Comparison of ENCODE assay signal across 12 cellular contexts in genomic region chr17:32520737-32521399, GRCh38. TPM values are rescaled to one million over a fixed set of nuclear protein-coding genes. Genes with fewer than 3 reads are reported as not detected.
DNase-seq lines count a peak whose midpoint lies in the region; ATAC-seq and TF ChIP-seq lines count a peak whose summit lies in the region.
"Had no signal": no experiment of that assay in that cellular context is flagged by ENCODE, and none has a peak within 500 bp of the region (broad histone marks: within the 10 kb centered on the region; RNA-seq: fewer than 3 reads in every experiment).

No MANE protein-coding gene starts in this region.

- TF ChIP-seq POLR2A in transverse colon (IDR thresholded peaks at IDR 0.05) = no peak

- no peak for TF ChIP-seq EP300 in transverse colon (IDR thresholded peaks at IDR 0.05; ENCODE audit: low read depth)

- no peak for DNase-seq in activated CD8-positive, alpha-beta memory T cell treated with anti-CD3 and anti-CD28 coated beads, Interleukin-2, amount 10 ng/mL, durations not matched to agents 7 days and 5 days
- DNase-seq in activated CD8-positive, alpha-beta memory T cell treated with anti-CD3 and anti-CD28 coated beads for 24 hours = no peak
- DNase-seq in T-helper 17 cell (no peak), endothelial cell (ENCODE audit: low spot score) (no peak), transverse colon (no peak)
- no peak for DNase-seq in stimulated activated effector memory CD8-positive, alpha-beta T cell treated with anti-CD3 and anti-CD28 coated beads, Interleukin-12 subunit alpha, Interleukin-12 subunit beta, amount 100 ng/mL, for 72 hours (ENCODE audit: low spot score in 2 of 2)
- DNase-seq: left lung, NCI-H2029, psoas muscle had no signal

- H3K9me3 ChIP-seq in T-helper 17 cell (ENCODE audit: control insufficient read depth, low read length, poor library complexity, severe bottlenecking) (no peaks in the 10 kb centered on the region), transverse colon (no peaks in the 10 kb centered on the region)
- H3K9me3 ChIP-seq: left lung, psoas muscle, tibial artery had no signal

- H3K4me1 ChIP-seq in transverse colon = peaks cover 0 to 16% (median 4%) of the 10 kb centered on the region in 4 donors

- H3K9me3 Mint-ChIP-seq in activated CD8-positive, alpha-beta memory T cell treated with anti-CD3 and anti-CD28 coated beads, Interleukin-2, amount 10 ng/mL, durations not matched to agents 7 days and 5 days (ENCODE audit: low read depth) = no peaks in the 10 kb centered on the region
- no peaks in the 10 kb centered on the region for H3K9me3 Mint-ChIP-seq in endothelial cell (ENCODE audit: unreplicated experiment)
- no peaks in the 10 kb centered on the region for H3K9me3 Mint-ChIP-seq in stimulated activated effector memory CD8-positive, alpha-beta T cell treated with anti-CD3 and anti-CD28 coated beads, Interleukin-12 subunit alpha, Interleukin-12 subunit beta, amount 100 ng/mL, for 72 hours

- no peaks in the 10 kb centered on the region for H3K36me3 ChIP-seq in transverse colon
- H3K36me3 ChIP-seq: left lung, tibial artery had no signal

- WGBS in transverse colon (ENCODE audit: low coverage in 1 of 2), 2 donors = 96% methylated on average over 9 of the region's 9 CpGs; no CpG with 5 or more reads in 1 of the 2 donors

- H3K4me3 ChIP-seq in transverse colon = no peak overlapping the region
- H3K4me3 ChIP-seq: left lung had no signal

- peaks cover 2% of the 10 kb centered on the region for H3K36me3 Mint-ChIP-seq in activated CD8-positive, alpha-beta memory T cell treated with anti-CD3 and anti-CD28 coated beads, Interleukin-2, amount 10 ng/mL, durations not matched to agents 7 days and 5 days
- H3K36me3 Mint-ChIP-seq in T-helper 17 cell (ENCODE audit: low read depth) (no peaks in the 10 kb centered on the region), endothelial cell (ENCODE audit: low read depth, unreplicated experiment) (no peaks in the 10 kb centered on the region)
- H3K36me3 Mint-ChIP-seq in stimulated activated effector memory CD8-positive, alpha-beta T cell treated with anti-CD3 and anti-CD28 coated beads, Interleukin-12 subunit alpha, Interleukin-12 subunit beta, amount 100 ng/mL, for 72 hours = peaks cover 14% of the 10 kb centered on the region

- no peak for ATAC-seq in activated CD8-positive, alpha-beta memory T cell treated with anti-CD3 and anti-CD28 coated beads, Interleukin-2, amount 10 ng/mL, durations not matched to agents 7 days and 5 days
- no peak for ATAC-seq in T-helper 17 cell
- no peak for ATAC-seq in stimulated activated effector memory CD8-positive, alpha-beta T cell treated with anti-CD3 and anti-CD28 coated beads, Interleukin-12 subunit alpha, Interleukin-12 subunit beta, amount 100 ng/mL, for 72 hours
- ATAC-seq in HG02970 (IDR thresholded peaks at IDR 0.05; ENCODE audit: low FRiP score, unreplicated experiment) = no peak
- ATAC-seq in GM19023 (IDR thresholded peaks at IDR 0.05; ENCODE audit: unreplicated experiment) = no peak
- ATAC-seq: psoas muscle had no signal

- TF ChIP-seq CTCF in endothelial cell (IDR thresholded peaks at IDR 0.05; ENCODE audit: unreplicated experiment) = no peak
- no peak for TF ChIP-seq CTCF in transverse colon (IDR thresholded peaks at IDR 0.05)

- peaks cover 73% of the 10 kb centered on the region for H3K4me1 Mint-ChIP-seq in activated CD8-positive, alpha-beta memory T cell treated with anti-CD3 and anti-CD28 coated beads, Interleukin-2, amount 10 ng/mL, durations not matched to agents 7 days and 5 days
- H3K4me1 Mint-ChIP-seq in T-helper 17 cell (peaks cover 49% of the 10 kb centered on the region), endothelial cell (ENCODE audit: unreplicated experiment) (peaks cover 29% of the 10 kb centered on the region)
- H3K4me1 Mint-ChIP-seq in stimulated activated effector memory CD8-positive, alpha-beta T cell treated with anti-CD3 and anti-CD28 coated beads, Interleukin-12 subunit alpha, Interleukin-12 subunit beta, amount 100 ng/mL, for 72 hours = peaks cover 68% of the 10 kb centered on the region

- intact Hi-C loops in transverse colon (cut with DNase I; ENCODE audit: low total_unique reads) = no loop called here

- peak overlapping the region; percentile 72 for H3K4me3 Mint-ChIP-seq in activated CD8-positive, alpha-beta memory T cell treated with anti-CD3 and anti-CD28 coated beads, Interleukin-2, amount 10 ng/mL, durations not matched to agents 7 days and 5 days
- H3K4me3 Mint-ChIP-seq in T-helper 17 cell = peak overlapping the region; percentile 90
- peak overlapping the region; percentile 42 for H3K4me3 Mint-ChIP-seq in endothelial cell (ENCODE audit: unreplicated experiment)
- H3K4me3 Mint-ChIP-seq in stimulated activated effector memory CD8-positive, alpha-beta T cell treated with anti-CD3 and anti-CD28 coated beads, Interleukin-12 subunit alpha, Interleukin-12 subunit beta, amount 100 ng/mL, for 72 hours = peak overlapping the region; percentile 66

- in situ Hi-C loops in transverse colon (cut with MboI; ENCODE audit: low pct_ligation_motif_present in 1 of 4, low pct_unique_long_range_greater_than_20kb in 1 of 4, low sequenced_read_pairs in 3 of 4) = no loop called here

- CTCF ChIA-PET in activated CD8-positive, alpha-beta memory T cell treated with anti-CD3 and anti-CD28 coated beads, Interleukin-2, amount 10 ng/mL, durations not matched to agents 7 days and 5 days (lab: Charles Lee) = interaction anchor here (0.9 kb wide), 1 partner anchor 58 kb away, joined by 3 read pairs; no protein-coding TSS in a partner anchor

- peaks cover 9% of the 10 kb centered on the region for H3K27me3 Mint-ChIP-seq in activated CD8-positive, alpha-beta memory T cell treated with anti-CD3 and anti-CD28 coated beads, Interleukin-2, amount 10 ng/mL, durations not matched to agents 7 days and 5 days
- no peaks in the 10 kb centered on the region for H3K27me3 Mint-ChIP-seq in T-helper 17 cell
- peaks cover 4% of the 10 kb centered on the region for H3K27me3 Mint-ChIP-seq in endothelial cell (ENCODE audit: unreplicated experiment)

- peak overlapping the region in 1 of 4 donors; percentile 29 for H3K27ac ChIP-seq in transverse colon
- H3K27ac ChIP-seq: psoas muscle, tibial artery had no signal

- H3K27me3 ChIP-seq in transverse colon = no peaks in the 10 kb centered on the region
- H3K27me3 ChIP-seq: tibial artery had no signal

- H3K27ac Mint-ChIP-seq in activated CD8-positive, alpha-beta memory T cell treated with anti-CD3 and anti-CD28 coated beads, Interleukin-2, amount 10 ng/mL, durations not matched to agents 7 days and 5 days = peak overlapping the region; percentile 82
- peak overlapping the region; percentile 95 for H3K27ac Mint-ChIP-seq in T-helper 17 cell
- peak overlapping the region; percentile 81 for H3K27ac Mint-ChIP-seq in endothelial cell (ENCODE audit: unreplicated experiment)
- peak overlapping the region; percentile 67 for H3K27ac Mint-ChIP-seq in stimulated activated effector memory CD8-positive, alpha-beta T cell treated with anti-CD3 and anti-CD28 coated beads, Interleukin-12 subunit alpha, Interleukin-12 subunit beta, amount 100 ng/mL, for 72 hours

RNA-seq across cellular contexts. Expression of gene CDK5R1, which starts 34.1 kb away (rescaled TPM):
- total RNA-seq in activated CD8-positive, alpha-beta memory T cell treated with anti-CD3 and anti-CD28 coated beads, Interleukin-2, amount 10 ng/mL, durations not matched to agents 7 days and 5 days = 1 to 10 TPM; 3.3 to 3.5 TPM
- total RNA-seq in T-helper 17 cell = 1 to 10 TPM; 8.0 to 8.2 TPM
- 2.2 TPM for total RNA-seq in endothelial cell (ENCODE audit: unreplicated experiment)
- total RNA-seq in transverse colon = 10 to 100 TPM in 1 of 4 donors, 1 to 10 TPM in 3; 1.3 to 41.2 (median 2.4) TPM
